Comparison of ENCODE assay signal across 9 cellular contexts in genomic region chr1:156689035-156689959, GRCh38. TPM values are rescaled to one million over a fixed set of nuclear protein-coding genes. Genes with fewer than 3 reads are reported as not detected.
A peak's percentile ranks its signal among the peaks of the same experiment; 100 is the strongest.
DNase-seq lines count a peak whose midpoint lies in the region; ATAC-seq and TF ChIP-seq lines count a peak whose summit lies in the region.
"Had no signal": no experiment of that assay in that cellular context is flagged by ENCODE, and none has a peak within 500 bp of the region (broad histone marks: within the 10 kb centered on the region; RNA-seq: fewer than 3 reads in every experiment).

No MANE protein-coding gene starts in this region.

- H3K27me3 Mint-ChIP-seq in CD4-positive, CD25-positive, alpha-beta regulatory T cell: peaks cover 67% of the 10 kb centered on the region

- no peaks in the 10 kb centered on the region for H3K9me3 Mint-ChIP-seq in CD4-positive, CD25-positive, alpha-beta regulatory T cell

- H3K4me3 Mint-ChIP-seq in CD4-positive, CD25-positive, alpha-beta regulatory T cell: peak overlapping the region in 1 of 4 donors; percentile 67

- peak; percentile 65 to 78 (median 76) for DNase-seq in CD4-positive, CD25-positive, alpha-beta regulatory T cell
- DNase-seq in H4 (ENCODE audit: low spot score) (peak; percentile 81), NCI-H2081 (lab: John Stamatoyannopoulos, UW) (peak; percentile 78 to 81), T1000 (lab: John Stamatoyannopoulos, UW) (peak; percentile 61), ascending aorta (ENCODE audit: low spot score in 2 of 2) (peak in 1 of 2 donors; percentile 89), hepatocyte (ENCODE audit: low spot score) (peak; percentile 93), gastrocnemius medialis (peak; percentile 38 to 72)

- TF ChIP-seq POLR2A in gastrocnemius medialis (IDR thresholded peaks at IDR 0.05): no peak

- H3K79me2 ChIP-seq in hepatocyte: peaks cover 5% of the 10 kb centered on the region

- H2AFZ ChIP-seq in hepatocyte: peak overlapping the region; percentile 46

- TF ChIP-seq CTCF in ascending aorta (IDR thresholded peaks at IDR 0.05) (peak; percentile 92 to 97 (median 95)), hepatocyte (IDR thresholded peaks at IDR 0.05; ENCODE audit: poor library complexity) (peak; percentile 96), gastrocnemius medialis (IDR thresholded peaks at IDR 0.05 in 4 of 5, conservative IDR thresholded peaks at IDR 0.05 in 1 of 5) (peak; percentile 92 to 95 (median 93))

- in situ Hi-C loops in gastrocnemius medialis (cut with MboI; ENCODE audit: low sequenced_read_pairs in 4 of 4): loop anchor here in 2 of 4 donors (5.0 to 25.0 kb wide), 3 partner anchors 38 to 198 kb away; partner anchors contain the start of genes INSRR (in 1 of the 2), ISG20L2 (in 1 of the 2), METTL25B (in 1 of the 2) and NTRK1 (in 1 of the 2)

- H3K9me2 ChIP-seq in hepatocyte (replicated peaks; ENCODE audit: insufficient read depth): no peaks in the 10 kb centered on the region

- no peaks in the 10 kb centered on the region for H4K20me1 ChIP-seq in hepatocyte (ENCODE audit: insufficient read depth, poor library complexity, severe bottlenecking)

- H3K4me3 ChIP-seq in CD4-positive, CD25-positive, alpha-beta regulatory T cell (ENCODE audit: low read depth, low read length): no peak overlapping the region
- H3K4me3 ChIP-seq in ascending aorta (peak overlapping the region in 1 of 2 donors; percentile 41), hepatocyte (no peak overlapping the region), gastrocnemius medialis (peak overlapping the region; percentile 20 to 36 (median 32))

- H3K4me1 ChIP-seq in CD4-positive, CD25-positive, alpha-beta regulatory T cell (ENCODE audit: control insufficient read depth, insufficient read depth, low read length, poor library complexity, severe bottlenecking): peaks cover 16% of the 10 kb centered on the region
- H3K4me1 ChIP-seq in ascending aorta (peaks cover 3 to 8% of the 10 kb centered on the region in 2 donors), hepatocyte (ENCODE audit: insufficient read depth) (peaks cover 48% of the 10 kb centered on the region), gastrocnemius medialis (peaks cover 9 to 13% of the 10 kb centered on the region in 2 donors)

- H3K27me3 ChIP-seq in CD4-positive, CD25-positive, alpha-beta regulatory T cell (ENCODE audit: control insufficient read depth, insufficient read depth, low read length): peaks cover 7% of the 10 kb centered on the region
- peaks cover 8% of the 10 kb centered on the region for H3K27me3 ChIP-seq in ascending aorta
- H3K27me3 ChIP-seq in hepatocyte: no peaks in the 10 kb centered on the region
- H3K27me3 ChIP-seq in gastrocnemius medialis: peaks cover 0 to 2% (median 0%) of the 10 kb centered on the region in 3 donors

- ATAC-seq in CD4-positive, CD25-positive, alpha-beta regulatory T cell (ENCODE audit: low read depth in 2 of 2): peak; percentile 91 to 92
- peak; percentile 83 to 88 for ATAC-seq in gastrocnemius medialis
- ATAC-seq in HG03520 (IDR thresholded peaks at IDR 0.05; ENCODE audit: unreplicated experiment): no peak

- peak overlapping the region; percentile 75 for H3K4me2 ChIP-seq in hepatocyte

- no peaks in the 10 kb centered on the region for H3K9me3 ChIP-seq in CD4-positive, CD25-positive, alpha-beta regulatory T cell (ENCODE audit: control insufficient read depth in 2 of 2, low read length in 2 of 2)
- H3K9me3 ChIP-seq in ascending aorta (no peaks in the 10 kb centered on the region), hepatocyte (ENCODE audit: low read depth) (no peaks in the 10 kb centered on the region), gastrocnemius medialis (no peaks in the 10 kb centered on the region)

- WGBS in hepatocyte (ENCODE audit: low lambda C conversion rate, missing lambda C conversion rate): under 1% methylated on average over 23 of the region's 23 CpGs

- no peaks in the 10 kb centered on the region for H3K36me3 Mint-ChIP-seq in CD4-positive, CD25-positive, alpha-beta regulatory T cell

- no peak overlapping the region for H3K27ac Mint-ChIP-seq in CD4-positive, CD25-positive, alpha-beta regulatory T cell

- no peaks in the 10 kb centered on the region for H3K36me3 ChIP-seq in CD4-positive, CD25-positive, alpha-beta regulatory T cell (ENCODE audit: control insufficient read depth, insufficient read depth, low read length)
- H3K36me3 ChIP-seq in ascending aorta (no peaks in the 10 kb centered on the region), hepatocyte (replicated peaks; ENCODE audit: insufficient read depth, low read depth) (no peaks in the 10 kb centered on the region), gastrocnemius medialis (no peaks in the 10 kb centered on the region)

- no peak overlapping the region for H3K27ac ChIP-seq in CD4-positive, CD25-positive, alpha-beta regulatory T cell (ENCODE audit: insufficient read depth, low read length, poor library complexity, severe bottlenecking)
- H3K27ac ChIP-seq in ascending aorta (no peak overlapping the region), hepatocyte (peak overlapping the region; percentile 96), gastrocnemius medialis (peak overlapping the region in 3 of 4 donors; percentile 29 to 64 (median 64))

- H3K4me1 Mint-ChIP-seq in CD4-positive, CD25-positive, alpha-beta regulatory T cell: peaks cover 0 to 31% (median 10%) of the 10 kb centered on the region in 4 donors

- intact Hi-C loops in ascending aorta (cut with DNase I) (loop anchor here (1.0 kb wide), 2 partner anchors 17 to 36 kb away; no protein-coding TSS in a partner anchor), gastrocnemius medialis (cut with DNase I; ENCODE audit: low total_unique reads) (loop anchor here (1.0 kb wide), 2 partner anchors 16 to 36 kb away; partner anchors contain the start of gene CRABP2)

RNA-seq across cellular contexts. Expression of gene NES, which starts 12.1 kb away (rescaled TPM):
- total RNA-seq in CD4-positive, CD25-positive, alpha-beta regulatory T cell: 0.10 TPM
- polyA plus RNA-seq in CD4-positive, CD25-positive, alpha-beta regulatory T cell: not detected
- total RNA-seq in H4 (2014; rRNA removed; shearing (Covaris generic)): 0.41 and 0.48 TPM in 2 replicates
- total RNA-seq in ascending aorta (74.1 TPM), hepatocyte (7.9 and 13.8 TPM in 2 replicates), gastrocnemius medialis (10 to 100 TPM; 13.7 to 60.9 (median 26.4) TPM)
- polyA plus RNA-seq in hepatocyte: 3.6 and 4.8 TPM in 2 replicates
- polyA plus RNA-seq: IgD-negative memory B cell had no signal

RNA-seq across cellular contexts. Expression of gene CRABP2, which starts 16.1 kb away (rescaled TPM):
- total RNA-seq in CD4-positive, CD25-positive, alpha-beta regulatory T cell: 5.1 TPM
- polyA plus RNA-seq in CD4-positive, CD25-positive, alpha-beta regulatory T cell: not detected
- 0.95 and 3.8 TPM in 2 replicates for total RNA-seq in H4 (2014; rRNA removed; shearing (Covaris generic))
- total RNA-seq in ascending aorta (not detected), hepatocyte (54.5 and 93.5 TPM in 2 replicates), gastrocnemius medialis (1 to 10 TPM in 1 of 4 donors, under 1 TPM in 1, not detected in 2; 0.98 to 1.3 TPM)
- 171 and 195 TPM in 2 replicates for polyA plus RNA-seq in hepatocyte

RNA-seq across cellular contexts. Expression of gene METTL25B, which starts 39.0 kb away (rescaled TPM):
- 19.0 TPM for total RNA-seq in CD4-positive, CD25-positive, alpha-beta regulatory T cell
- 1 to 10 TPM; 4.3 to 8.7 (median 7.2) TPM for polyA plus RNA-seq in CD4-positive, CD25-positive, alpha-beta regulatory T cell
- 11.6 and 20.0 TPM in 2 replicates for total RNA-seq in H4 (2014; rRNA removed; shearing (Covaris generic))
- 9.9 TPM for total RNA-seq in ascending aorta
- 20.6 and 21.8 TPM in 2 replicates for total RNA-seq in hepatocyte
- polyA plus RNA-seq in hepatocyte: 22.6 and 24.7 TPM in 2 replicates
- 10 to 100 TPM; 12.9 to 28.0 (median 17.6) TPM for total RNA-seq in gastrocnemius medialis

RNA-seq across cellular contexts. Expression of gene ISG20L2, which starts 39.3 kb away (rescaled TPM):
- 76.7 TPM for total RNA-seq in CD4-positive, CD25-positive, alpha-beta regulatory T cell
- polyA plus RNA-seq in CD4-positive, CD25-positive, alpha-beta regulatory T cell: 10 to 100 TPM; 15.8 to 17.8 (median 17.0) TPM
- 22.2 and 27.0 TPM in 2 replicates for total RNA-seq in H4 (2014; rRNA removed; shearing (Covaris generic))
- total RNA-seq in ascending aorta (7.8 TPM), hepatocyte (22.4 and 27.5 TPM in 2 replicates), gastrocnemius medialis (10 to 100 TPM in 3 of 4 donors, 1 to 10 TPM in 1; 9.5 to 16.4 (median 15.1) TPM)
- polyA plus RNA-seq in hepatocyte: 13.5 and 16.4 TPM in 2 replicates

RNA-seq across cellular contexts. Expression of gene BCAN, which starts 47.4 kb away (rescaled TPM):
- total RNA-seq in CD4-positive, CD25-positive, alpha-beta regulatory T cell: not detected
- polyA plus RNA-seq in CD4-positive, CD25-positive, alpha-beta regulatory T cell: not detected
- 0.06 TPM in 1 of 2 replicates, not detected in the other for total RNA-seq in H4 (2014; rRNA removed; shearing (Covaris generic))
- total RNA-seq in ascending aorta (not detected), hepatocyte (0.03 and 0.84 TPM in 2 replicates), gastrocnemius medialis (under 1 TPM in 2 of 4 donors, not detected in 2; 0.26 to 0.29 TPM)
- not detected in 2 replicates for polyA plus RNA-seq in hepatocyte
- polyA plus RNA-seq: IgD-negative memory B cell had no signal

Comparison
In these comparisons a context has a peak if more than half of its experiments do, and no peak if none do; other contexts are left out.
1. H3K27ac ChIP-seq: peak in hepatocyte (single experiment) and gastrocnemius medialis (3 of 4); none in CD4-positive, CD25-positive, alpha-beta regulatory T cell (single experiment) and ascending aorta (0 of 2).
2. H3K4me3 ChIP-seq: peak in gastrocnemius medialis (4 of 4); none in CD4-positive, CD25-positive, alpha-beta regulatory T cell (single experiment) and hepatocyte (single experiment).
3. Peak in every context shown above with its lines, with median percentiles within 50 percentile points of each other: CTCF ChIP-seq.